In genomic region chr10:6530211-6530840, GRCh38 we compare ENCODE assay signal across 11 cellular contexts. TPM values are rescaled to one million over a fixed set of nuclear protein-coding genes. Genes with fewer than 3 reads are reported as not detected.
A peak's percentile ranks its signal among the peaks of the same experiment; 100 is the strongest.
DNase-seq lines count a peak whose midpoint lies in the region; ATAC-seq and TF ChIP-seq lines count a peak whose summit lies in the region.
"Had no signal": no experiment of that assay in that cellular context is flagged by ENCODE, and none has a peak within 500 bp of the region (broad histone marks: within the 10 kb centered on the region; RNA-seq: fewer than 3 reads in every experiment).

No MANE protein-coding gene starts in this region.

- no peaks in the 10 kb centered on the region for H4K20me1 ChIP-seq in osteoblast (ENCODE audit: insufficient read depth, low read length)
- no peaks in the 10 kb centered on the region for H4K20me1 ChIP-seq in smooth muscle cell (ENCODE audit: low read depth)

- DNase-seq in activated CD4-positive, CD25-positive, alpha-beta regulatory T cell treated with anti-CD3 and anti-CD28 coated beads, Interleukin-2, amount 50 U/mL, for 72 hours = peak; percentile 71
- DNase-seq in activated T-helper 1 cell treated with anti-CD3 and anti-CD28 coated beads, Interleukin-2, amount 50 U/mL, for 16 hours (ENCODE audit: low read depth in 1 of 2, low spot score in 1 of 2) = peak; percentile 56
- DNase-seq in natural killer cell (peak; percentile 69), mesenteric fat pad (ENCODE audit: low spot score) (no peak), osteoblast (ENCODE audit: insufficient read length, low spot score, missing footprints) (no peak), smooth muscle cell (lab: John Stamatoyannopoulos, UW; ENCODE audit: unreplicated experiment) (no peak), A673 (ENCODE audit: low spot score) (no peak)
- peak; percentile 40 for DNase-seq in stimulated activated CD8-positive, alpha-beta memory T cell treated with anti-CD3 and anti-CD28 coated beads, Interleukin-7, amount 100 ng/mL, for 24 hours (ENCODE audit: low read depth)
- DNase-seq: NCI-H1930 had no signal

- H3K9me3 ChIP-seq in osteoblast (ENCODE audit: low read depth, low read length) (no peaks in the 10 kb centered on the region), smooth muscle cell (replicated peaks; ENCODE audit: low read depth) (no peaks in the 10 kb centered on the region), A673 (ENCODE audit: low read depth, low read length, poor library complexity, severe bottlenecking) (no peaks in the 10 kb centered on the region)

- no TSS peak for BruUV-seq in A673 (replicated peaks; lab: Mats Ljungman, UMichigan)

- H3K36me3 Mint-ChIP-seq in natural killer cell = peaks cover 10% of the 10 kb centered on the region

- POLR2A ChIA-PET in A673 (lab: Charles Lee; ENCODE audit: low non-redundant PET) = no interaction called here

- H3K4me3 ChIP-seq in osteoblast (ENCODE audit: insufficient read depth, low read length) (no peak overlapping the region), smooth muscle cell (no peak overlapping the region), A673 (ENCODE audit: low read depth, low read length, poor library complexity, severe bottlenecking) (no peak overlapping the region)

- H3K79me2 ChIP-seq in osteoblast (ENCODE audit: insufficient read depth, low read length) (no peaks in the 10 kb centered on the region), smooth muscle cell (ENCODE audit: low read depth) (no peaks in the 10 kb centered on the region)
- H3K79me2 ChIP-seq: parathyroid adenoma had no signal

- peak; percentile 87 to 93 (median 90) for ATAC-seq in natural killer cell

- TF ChIP-seq CTCF in natural killer cell (IDR thresholded peaks at IDR 0.05) = no peak
- TF ChIP-seq CTCF in osteoblast (IDR thresholded peaks at IDR 0.05; ENCODE audit: extremely low read depth, low read depth, low read length) = no peak
- TF ChIP-seq CTCF in smooth muscle cell (IDR thresholded peaks at IDR 0.05; ENCODE audit: borderline replicate concordance, insufficient read depth, poor library complexity, severe bottlenecking) = no peak
- TF ChIP-seq CTCF in A673 (conservative IDR thresholded peaks at IDR 0.05; ENCODE audit: low read depth, low read length) = no peak

- no peak overlapping the region for H3K4me2 ChIP-seq in osteoblast (ENCODE audit: insufficient read depth, low read length)
- H3K4me2 ChIP-seq in smooth muscle cell = no peak overlapping the region

- H3K27me3 ChIP-seq in osteoblast (ENCODE audit: insufficient read depth, low read length) = no peaks in the 10 kb centered on the region
- peaks cover 5% of the 10 kb centered on the region for H3K27me3 ChIP-seq in smooth muscle cell (ENCODE audit: low read depth)
- peaks cover 98% of the 10 kb centered on the region for H3K27me3 ChIP-seq in A673 (replicated peaks; ENCODE audit: insufficient read depth, low read depth, low read length, poor library complexity)

- H3K27ac ChIP-seq in osteoblast (ENCODE audit: low read depth, low read length) = no peak overlapping the region
- no peak overlapping the region for H3K27ac ChIP-seq in smooth muscle cell (ENCODE audit: low read depth)
- no peak overlapping the region for H3K27ac ChIP-seq in A673 (ENCODE audit: low read depth, low read length, poor library complexity, severe bottlenecking)
- H3K27ac ChIP-seq: parathyroid adenoma had no signal

- H3K27me3 Mint-ChIP-seq in natural killer cell (ENCODE audit: low read depth in 2 of 2) = no peaks in the 10 kb centered on the region

- no peaks in the 10 kb centered on the region for H3F3A ChIP-seq in smooth muscle cell (ENCODE audit: low read depth)

- peak overlapping the region; percentile 96 for H3K4me3 Mint-ChIP-seq in natural killer cell

- no peaks in the 10 kb centered on the region for H3K9me3 Mint-ChIP-seq in natural killer cell

- H3K36me3 ChIP-seq in osteoblast (ENCODE audit: insufficient read depth, low read length) (no peaks in the 10 kb centered on the region), smooth muscle cell (ENCODE audit: low read depth) (no peaks in the 10 kb centered on the region), A673 (ENCODE audit: insufficient read depth, low read length, poor library complexity, severe bottlenecking) (no peaks in the 10 kb centered on the region)

- peak overlapping the region; percentile 98 for H3K27ac Mint-ChIP-seq in natural killer cell

- intact Hi-C loops in natural killer cell (cut with micrococcal nuclease) = loop anchor here (1.0 to 2.0 kb wide), 3 partner anchors 28 to 56 kb away; no protein-coding TSS in a partner anchor
- intact Hi-C loops in A673 (cut with micrococcal nuclease; ENCODE audit: unreplicated experiment) = no loop called here

- H3K9ac ChIP-seq in smooth muscle cell (ENCODE audit: low read depth) = no peak overlapping the region
- H3K9ac ChIP-seq: parathyroid adenoma had no signal

- H2AFZ ChIP-seq in osteoblast (ENCODE audit: low read length) (no peak overlapping the region), smooth muscle cell (ENCODE audit: low read depth) (no peak overlapping the region)
- H2AFZ ChIP-seq: parathyroid adenoma had no signal

- CTCF ChIA-PET in A673 (lab: Charles Lee) = no interaction called here

- H3K4me1 ChIP-seq in osteoblast (ENCODE audit: insufficient read depth, low read length) (no peaks in the 10 kb centered on the region), smooth muscle cell (ENCODE audit: low read depth) (no peaks in the 10 kb centered on the region), A673 (ENCODE audit: insufficient read depth, low read length, poor library complexity, severe bottlenecking) (no peaks in the 10 kb centered on the region)
- H3K4me1 ChIP-seq: parathyroid adenoma had no signal

- 83% methylated on average over 18 of the region's 18 CpGs for WGBS in smooth muscle cell (ENCODE audit: low lambda C conversion rate)

- peaks cover 75 to 88% of the 10 kb centered on the region in 2 donors for H3K4me1 Mint-ChIP-seq in natural killer cell

RNA-seq across cellular contexts. Expression of gene PRKCQ, which starts 49.8 kb away (rescaled TPM):
- total RNA-seq in natural killer cell (10 to 100 TPM; 46.5 to 69.5 (median 61.3) TPM), mesenteric fat pad (0.35 TPM), osteoblast (not detected in 2 replicates), smooth muscle cell (0.09 and 0.27 TPM in 2 replicates), A673 (2021) (not detected in 2 replicates)
- 0.38 and 0.56 TPM in 2 replicates for polyA plus RNA-seq in smooth muscle cell
- total RNA-seq: RPMI7951 had no signal

Comparison
In these comparisons a context has a peak if more than half of its experiments do, and no peak if none do; other contexts are left out.
1. DNase-seq: peak in activated CD4-positive, CD25-positive, alpha-beta regulatory T cell treated with anti-CD3 and anti-CD28 coated beads, Interleukin-2, amount 50 U/mL, for 72 hours (single experiment), activated T-helper 1 cell treated with anti-CD3 and anti-CD28 coated beads, Interleukin-2, amount 50 U/mL, for 16 hours (2 of 2), natural killer cell (single experiment) and stimulated activated CD8-positive, alpha-beta memory T cell treated with anti-CD3 and anti-CD28 coated beads, Interleukin-7, amount 100 ng/mL, for 24 hours (single experiment); none in mesenteric fat pad (single experiment), osteoblast (single experiment), smooth muscle cell (single experiment) and A673 (single experiment).
2. RNA of gene PRKCQ, which starts 49.8 kb away (total RNA-seq): 46.5 to 69.5 TPM in natural killer cell; 0.35 TPM in mesenteric fat pad (single experiment), 0.09 to 0.27 TPM in smooth muscle cell, not detected in osteoblast and not detected in A673; every median in the first group is over 10 times any median in the second.